In the genomic region with DNA sequence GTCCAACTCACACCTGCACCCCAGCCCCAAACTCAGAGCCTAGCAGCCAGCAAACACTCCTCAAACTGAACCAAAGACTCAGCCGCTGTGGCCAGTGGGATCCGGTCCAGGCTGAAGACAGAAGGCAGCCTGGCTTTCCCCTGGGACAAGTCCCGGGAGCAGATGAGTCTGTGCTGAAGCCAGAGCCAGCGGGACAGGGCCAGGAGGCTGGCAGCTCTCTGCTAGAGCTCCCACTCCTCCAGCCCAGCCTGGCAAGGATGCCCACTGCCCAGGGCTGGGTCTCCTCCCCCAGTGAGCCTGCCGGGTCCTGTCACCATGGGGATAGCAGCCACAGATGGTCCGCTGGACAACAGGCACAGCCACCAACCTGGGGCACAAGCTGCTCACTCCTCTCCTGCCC, we compare ENCODE assay signal across 12 cellular contexts. TPM values are rescaled to one million over a fixed set of nuclear protein-coding genes. Genes with fewer than 3 reads are reported as not detected.
DNase-seq lines count a peak whose midpoint lies in the region; ATAC-seq and TF ChIP-seq lines count a peak whose summit lies in the region.
"Had no signal": no experiment of that assay in that cellular context is flagged by ENCODE, and none has a peak within 500 bp of the region (broad histone marks: within the 10 kb centered on the region; RNA-seq: fewer than 3 reads in every experiment).

No MANE protein-coding gene starts in this region.

- H4K20me1 ChIP-seq in osteoblast (ENCODE audit: insufficient read depth, low read length) = no peaks in the 10 kb centered on the region

- no peak overlapping the region for H2AFZ ChIP-seq in osteoblast (ENCODE audit: low read length)

- H3K4me2 ChIP-seq in osteoblast (ENCODE audit: insufficient read depth, low read length) = no peak overlapping the region

- H3K27ac ChIP-seq in osteoblast (ENCODE audit: low read depth, low read length) = no peak overlapping the region

- no peak for TF ChIP-seq CTCF in osteoblast (IDR thresholded peaks at IDR 0.05; ENCODE audit: extremely low read depth, low read depth, low read length)

- no peaks in the 10 kb centered on the region for H3K36me3 ChIP-seq in osteoblast (ENCODE audit: insufficient read depth, low read length)

- intact Hi-C loops in Right ventricle myocardium superior (cut with DNase I) = no loop called here

- peaks cover 22% of the 10 kb centered on the region for H3K27me3 ChIP-seq in osteoblast (ENCODE audit: insufficient read depth, low read length)

- no peaks in the 10 kb centered on the region for H3K9me3 ChIP-seq in osteoblast (ENCODE audit: low read depth, low read length)

- H3K79me2 ChIP-seq in osteoblast (ENCODE audit: insufficient read depth, low read length) = no peaks in the 10 kb centered on the region

- peaks cover 7% of the 10 kb centered on the region for H3K4me1 ChIP-seq in osteoblast (ENCODE audit: insufficient read depth, low read length)

- ATAC-seq in SK-N-SH treated with all-trans-retinoic acid at 6 μM for 48 hours = peak; percentile 59
- ATAC-seq in Right ventricle myocardium superior (ENCODE audit: poor library complexity) = peak; percentile 64
- ATAC-seq in GM21723 (IDR thresholded peaks at IDR 0.05; ENCODE audit: unreplicated experiment) = no peak
- no peak for ATAC-seq in GM19035 (IDR thresholded peaks at IDR 0.05; ENCODE audit: unreplicated experiment)
- ATAC-seq: T-cell had no signal

- DNase-seq in AG20443 (ENCODE audit: low spot score) = peak; percentile 68
- DNase-seq in Right ventricle myocardium superior = peak; percentile 64
- peak; percentile 89 for DNase-seq in osteoblast (ENCODE audit: insufficient read length, low spot score, missing footprints)
- DNase-seq in NCI-H1436 (lab: John Stamatoyannopoulos, UW) = no peak
- DNase-seq in NCI-H510A (lab: John Stamatoyannopoulos, UW) = no peak
- DNase-seq: activated CD4-positive, alpha-beta T cell treated with anti-CD3 and anti-CD28 coated beads, Interleukin-2, amount 10 ng/mL, durations not matched to agents 7 days and 5 days; AML-193; HFFc6; T-cell had no signal

- H3K4me3 ChIP-seq in osteoblast (ENCODE audit: insufficient read depth, low read length) = no peak overlapping the region

TF ChIP-seq in SK-N-SH treated with all-trans-retinoic acid at 6 μM for 48 hours, 23 proteins besides CTCF, POLR2A, EP300 and RAD21:
- no peak for TF ChIP-seq ARNTL (CRISPR knock-in tag; IDR thresholded peaks at IDR 0.05; ENCODE audit: borderline replicate concordance, low read depth)
- no peak for TF ChIP-seq ZFP3 (CRISPR knock-in tag; IDR thresholded peaks at IDR 0.05)
- TF ChIP-seq POU6F1 (CRISPR knock-in tag; IDR thresholded peaks at IDR 0.05; ENCODE audit: borderline replicate concordance, low read depth) = no peak
- no peak for TF ChIP-seq ISL1 (CRISPR knock-in tag; IDR thresholded peaks at IDR 0.05)
- no peak for TF ChIP-seq RARB (CRISPR knock-in tag; IDR thresholded peaks at IDR 0.05)
- no peak for TF ChIP-seq SNAI2 (CRISPR knock-in tag; IDR thresholded peaks at IDR 0.05)
- no peak for TF ChIP-seq ESRRG (CRISPR knock-in tag; IDR thresholded peaks at IDR 0.05)
- TF ChIP-seq TCF4 (CRISPR knock-in tag; IDR thresholded peaks at IDR 0.05; ENCODE audit: borderline replicate concordance) = no peak
- no peak for TF ChIP-seq ZNF565 (CRISPR knock-in tag; conservative IDR thresholded peaks at IDR 0.05; ENCODE audit: low read depth)
- TF ChIP-seq OSR1 (CRISPR knock-in tag; IDR thresholded peaks at IDR 0.05) = no peak
- TF ChIP-seq CSDC2 (CRISPR knock-in tag; IDR thresholded peaks at IDR 0.05) = no peak
- no peak for TF ChIP-seq GLIS3 (CRISPR knock-in tag; IDR thresholded peaks at IDR 0.05)
- TF ChIP-seq, protein P1, sequence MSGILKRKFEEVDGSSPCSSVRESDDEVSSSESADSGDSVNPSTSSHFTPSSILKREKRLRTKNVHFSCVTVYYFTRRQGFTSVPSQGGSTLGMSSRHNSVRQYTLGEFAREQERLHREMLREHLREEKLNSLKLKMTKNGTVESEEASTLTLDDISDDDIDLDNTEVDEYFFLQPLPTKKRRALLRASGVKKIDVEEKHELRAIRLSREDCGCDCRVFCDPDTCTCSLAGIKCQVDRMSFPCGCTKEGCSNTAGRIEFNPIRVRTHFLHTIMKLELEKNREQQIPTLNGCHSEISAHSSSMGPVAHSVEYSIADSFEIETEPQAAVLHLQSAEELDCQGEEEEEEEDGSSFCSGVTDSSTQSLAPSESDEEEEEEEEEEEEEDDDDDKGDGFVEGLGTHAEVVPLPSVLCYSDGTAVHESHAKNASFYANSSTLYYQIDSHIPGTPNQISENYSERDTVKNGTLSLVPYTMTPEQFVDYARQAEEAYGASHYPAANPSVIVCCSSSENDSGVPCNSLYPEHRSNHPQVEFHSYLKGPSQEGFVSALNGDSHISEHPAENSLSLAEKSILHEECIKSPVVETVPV (CRISPR knock-in tag; IDR thresholded peaks at IDR 0.05) = no peak
- TF ChIP-seq PPARA (CRISPR knock-in tag; IDR thresholded peaks at IDR 0.05; ENCODE audit: borderline replicate concordance) = no peak
- no peak for TF ChIP-seq ZNF70 (CRISPR knock-in tag; IDR thresholded peaks at IDR 0.05)
- TF ChIP-seq ZC3H10 (CRISPR knock-in tag; IDR thresholded peaks at IDR 0.05) = no peak
TF ChIP-seq in SK-N-SH treated with all-trans-retinoic acid at 6 μM for 48 hours: peak in this region for 0.

RNA-seq across cellular contexts. Expression of gene PRR5, which starts 42.9 kb away (rescaled TPM):
- total RNA-seq in Right ventricle myocardium superior (2.9 TPM), osteoblast (13.0 and 14.8 TPM in 2 replicates)

Comparison
In these comparisons a context has a peak if more than half of its experiments do, and no peak if none do; other contexts are left out.
1. DNase-seq: peak in AG20443 (single experiment), Right ventricle myocardium superior (single experiment) and osteoblast (single experiment); none in NCI-H1436 (single experiment) and NCI-H510A (single experiment).
2. ATAC-seq: peak in SK-N-SH treated with all-trans-retinoic acid at 6 μM for 48 hours (single experiment) and Right ventricle myocardium superior (single experiment); none in GM21723 (single experiment) and GM19035 (single experiment).